1 cellular context compared by ENCODE assay signal in genomic region chr16:14873925-14874594, GRCh38.
TF ChIP-seq lines count a peak whose summit lies in the region.

No MANE protein-coding gene starts in this region.

TF ChIP-seq in HepG2, 621 proteins besides CTCF, POLR2A, EP300 and RAD21 (continued from another document and continues in another):
- TF ChIP-seq PRDM10 (CRISPR knock-in tag; IDR thresholded peaks at IDR 0.05; ENCODE audit: low read depth): peak; percentile 77; the same call in 1 of the 2 replicates
- TF ChIP-seq NFKBIZ (CRISPR knock-in tag; IDR thresholded peaks at IDR 0.05): peak; percentile 60; the same call in 1 of the 2 replicates
- peak; percentile 80 for TF ChIP-seq ERF (CRISPR knock-in tag; IDR thresholded peaks at IDR 0.05)
- peak; percentile 67; the same call in 1 of the 3 replicates for TF ChIP-seq MXI1 (IDR thresholded peaks at IDR 0.05; ENCODE audit: borderline replicate concordance, low read depth, low read length)
- TF ChIP-seq ZNF205 (CRISPR knock-in tag; IDR thresholded peaks at IDR 0.05): peak; percentile 64; the same call in 1 of the 2 replicates
- peak; percentile 60 to 85; a peak in 3 of 4 replicates for TF ChIP-seq NR2F1 (CRISPR knock-in tag; IDR thresholded peaks at IDR 0.05)
- TF ChIP-seq RXRA (CRISPR knock-in tag; IDR thresholded peaks at IDR 0.05): peak; percentile 98
- peak; percentile 71; the same call in 1 of the 2 replicates for TF ChIP-seq ZNF891 (CRISPR knock-in tag; IDR thresholded peaks at IDR 0.05)
- TF ChIP-seq ARHGAP35 (CRISPR knock-in tag; IDR thresholded peaks at IDR 0.05; ENCODE audit: borderline replicate concordance): 0 out of 2 replicates have a peak, but pooled peaks have one; percentile 70
- TF ChIP-seq ZBTB25 (CRISPR knock-in tag; IDR thresholded peaks at IDR 0.05): peak; percentile 69; the same call in 1 of the 2 replicates
- TF ChIP-seq ZNF710 (CRISPR knock-in tag; IDR thresholded peaks at IDR 0.05; ENCODE audit: borderline replicate concordance): peak; percentile 39; the same call in 1 of the 2 replicates
- TF ChIP-seq POLR2G (IDR thresholded peaks at IDR 0.05; ENCODE audit: low read depth, low read length): peak; percentile 58; the same call in 1 of the 2 replicates
- TF ChIP-seq ZMYM3 (CRISPR knock-in tag; IDR thresholded peaks at IDR 0.05): 0 out of 2 replicates have a peak, but pooled peaks have one; percentile 48
- peak; percentile 74; the same call in 1 of the 2 replicates for TF ChIP-seq ZKSCAN8 (CRISPR knock-in tag; IDR thresholded peaks at IDR 0.05; ENCODE audit: borderline replicate concordance)
- TF ChIP-seq, protein P1, sequence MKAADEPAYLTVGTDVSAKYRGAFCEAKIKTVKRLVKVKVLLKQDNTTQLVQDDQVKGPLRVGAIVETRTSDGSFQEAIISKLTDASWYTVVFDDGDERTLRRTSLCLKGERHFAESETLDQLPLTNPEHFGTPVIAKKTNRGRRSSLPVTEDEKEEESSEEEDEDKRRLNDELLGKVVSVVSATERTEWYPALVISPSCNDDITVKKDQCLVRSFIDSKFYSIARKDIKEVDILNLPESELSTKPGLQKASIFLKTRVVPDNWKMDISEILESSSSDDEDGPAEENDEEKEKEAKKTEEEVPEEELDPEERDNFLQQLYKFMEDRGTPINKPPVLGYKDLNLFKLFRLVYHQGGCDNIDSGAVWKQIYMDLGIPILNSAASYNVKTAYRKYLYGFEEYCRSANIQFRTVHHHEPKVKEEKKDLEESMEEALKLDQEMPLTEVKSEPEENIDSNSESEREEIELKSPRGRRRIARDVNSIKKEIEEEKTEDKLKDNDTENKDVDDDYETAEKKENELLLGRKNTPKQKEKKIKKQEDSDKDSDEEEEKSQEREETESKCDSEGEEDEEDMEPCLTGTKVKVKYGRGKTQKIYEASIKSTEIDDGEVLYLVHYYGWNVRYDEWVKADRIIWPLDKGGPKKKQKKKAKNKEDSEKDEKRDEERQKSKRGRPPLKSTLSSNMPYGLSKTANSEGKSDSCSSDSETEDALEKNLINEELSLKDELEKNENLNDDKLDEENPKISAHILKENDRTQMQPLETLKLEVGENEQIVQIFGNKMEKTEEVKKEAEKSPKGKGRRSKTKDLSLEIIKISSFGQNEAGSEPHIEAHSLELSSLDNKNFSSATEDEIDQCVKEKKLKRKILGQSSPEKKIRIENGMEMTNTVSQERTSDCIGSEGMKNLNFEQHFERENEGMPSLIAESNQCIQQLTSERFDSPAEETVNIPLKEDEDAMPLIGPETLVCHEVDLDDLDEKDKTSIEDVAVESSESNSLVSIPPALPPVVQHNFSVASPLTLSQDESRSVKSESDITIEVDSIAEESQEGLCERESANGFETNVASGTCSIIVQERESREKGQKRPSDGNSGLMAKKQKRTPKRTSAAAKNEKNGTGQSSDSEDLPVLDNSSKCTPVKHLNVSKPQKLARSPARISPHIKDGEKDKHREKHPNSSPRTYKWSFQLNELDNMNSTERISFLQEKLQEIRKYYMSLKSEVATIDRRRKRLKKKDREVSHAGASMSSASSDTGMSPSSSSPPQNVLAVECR (CRISPR knock-in tag; IDR thresholded peaks at IDR 0.05; ENCODE audit: borderline replicate concordance): peak; percentile 45; the same call in 1 of the 2 replicates
- TF ChIP-seq PRDM15 (CRISPR knock-in tag; IDR thresholded peaks at IDR 0.05): peak; percentile 48; the same call in 1 of the 2 replicates
- TF ChIP-seq ZBTB21 (CRISPR knock-in tag; IDR thresholded peaks at IDR 0.05): peak; percentile 9; the same call in 1 of the 2 replicates
- TF ChIP-seq E2F1 (CRISPR knock-in tag; IDR thresholded peaks at IDR 0.05): 0 out of 2 replicates have a peak, but pooled peaks have one; percentile 48
- peak; percentile 86 for TF ChIP-seq PAXIP1 (CRISPR knock-in tag; conservative IDR thresholded peaks at IDR 0.05)
- TF ChIP-seq MIXL1 (CRISPR knock-in tag; IDR thresholded peaks at IDR 0.05): peak; percentile 46; the same call in 1 of the 2 replicates
- TF ChIP-seq, protein P2, sequence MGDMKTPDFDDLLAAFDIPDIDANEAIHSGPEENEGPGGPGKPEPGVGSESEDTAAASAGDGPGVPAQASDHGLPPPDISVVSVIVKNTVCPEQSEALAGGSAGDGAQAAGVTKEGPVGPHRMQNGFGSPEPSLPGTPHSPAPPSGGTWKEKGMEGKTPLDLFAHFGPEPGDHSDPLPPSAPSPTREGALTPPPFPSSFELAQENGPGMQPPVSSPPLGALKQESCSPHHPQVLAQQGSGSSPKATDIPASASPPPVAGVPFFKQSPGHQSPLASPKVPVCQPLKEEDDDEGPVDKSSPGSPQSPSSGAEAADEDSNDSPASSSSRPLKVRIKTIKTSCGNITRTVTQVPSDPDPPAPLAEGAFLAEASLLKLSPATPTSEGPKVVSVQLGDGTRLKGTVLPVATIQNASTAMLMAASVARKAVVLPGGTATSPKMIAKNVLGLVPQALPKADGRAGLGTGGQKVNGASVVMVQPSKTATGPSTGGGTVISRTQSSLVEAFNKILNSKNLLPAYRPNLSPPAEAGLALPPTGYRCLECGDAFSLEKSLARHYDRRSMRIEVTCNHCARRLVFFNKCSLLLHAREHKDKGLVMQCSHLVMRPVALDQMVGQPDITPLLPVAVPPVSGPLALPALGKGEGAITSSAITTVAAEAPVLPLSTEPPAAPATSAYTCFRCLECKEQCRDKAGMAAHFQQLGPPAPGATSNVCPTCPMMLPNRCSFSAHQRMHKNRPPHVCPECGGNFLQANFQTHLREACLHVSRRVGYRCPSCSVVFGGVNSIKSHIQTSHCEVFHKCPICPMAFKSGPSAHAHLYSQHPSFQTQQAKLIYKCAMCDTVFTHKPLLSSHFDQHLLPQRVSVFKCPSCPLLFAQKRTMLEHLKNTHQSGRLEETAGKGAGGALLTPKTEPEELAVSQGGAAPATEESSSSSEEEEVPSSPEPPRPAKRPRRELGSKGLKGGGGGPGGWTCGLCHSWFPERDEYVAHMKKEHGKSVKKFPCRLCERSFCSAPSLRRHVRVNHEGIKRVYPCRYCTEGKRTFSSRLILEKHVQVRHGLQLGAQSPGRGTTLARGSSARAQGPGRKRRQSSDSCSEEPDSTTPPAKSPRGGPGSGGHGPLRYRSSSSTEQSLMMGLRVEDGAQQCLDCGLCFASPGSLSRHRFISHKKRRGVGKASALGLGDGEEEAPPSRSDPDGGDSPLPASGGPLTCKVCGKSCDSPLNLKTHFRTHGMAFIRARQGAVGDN (CRISPR knock-in tag; IDR thresholded peaks at IDR 0.05): peak; percentile 94
